ENCODE assay signal across 36 cellular contexts in genomic region chr2:216923706-216924105, GRCh38.
DNase-seq lines count a peak whose midpoint lies in the region; FAIRE-seq and TF ChIP-seq lines count a peak whose summit lies in the region.
"Had no signal": no experiment of that assay in that cellular context is flagged by ENCODE, and none has a peak within 500 bp of the region (broad histone marks: within the 10 kb centered on the region; RNA-seq: fewer than 3 reads in every experiment).

No MANE protein-coding gene starts in this region.

- no peak overlapping the region for H3K56ac ChIP-seq in H1 (replicated peaks; ENCODE audit: insufficient read length, low read depth, low read length)

- no peaks in the 10 kb centered on the region for H3K27me3 ChIP-seq in H1 (replicated peaks in 1 of 4; ENCODE audit: control insufficient read depth in 3 of 4, extremely low read depth in 1 of 4, insufficient read depth in 3 of 4, low read length in 3 of 4)
- H3K27me3 ChIP-seq: BE2C; BLaER1; BLaER1 treated with 17β-estradiol and CSF1 and Interleukin-3, amounts not matched to agents 10 nM and 100 nM had no signal

- 0 out of 7 replicates have a peak, but pooled peaks cover 0 to 2% (median 0%) of the 10 kb centered on the region in 4 experiments for H3K4me1 ChIP-seq in H1 (replicated peaks in 1 of 4; ENCODE audit: control insufficient read depth in 3 of 4, insufficient read depth in 4 of 4, low read length in 3 of 4)
- H3K4me1 ChIP-seq: A549, BE2C, Caco-2 had no signal

- H3K27ac ChIP-seq in H1 (ENCODE audit: low read depth, low read length), result no peak overlapping the region
- H3K27ac ChIP-seq: 22Rv1; A549; BLaER1; BLaER1 treated with 17β-estradiol and CSF1 and Interleukin-3, amounts not matched to agents 10 nM and 100 nM; C4-2B had no signal

- H3K18ac ChIP-seq in H1 (ENCODE audit: extremely low read depth, low read length), result no peak overlapping the region

- no peak for TF ChIP-seq EP300 in H1 (IDR thresholded peaks at IDR 0.05; ENCODE audit: borderline replicate concordance in 1 of 2, low read depth in 2 of 2, low read length in 2 of 2)

- no peaks in the 10 kb centered on the region for H3K79me2 ChIP-seq in H1 (ENCODE audit: control insufficient read depth in 1 of 2, insufficient read depth in 2 of 2, low read length in 2 of 2)

- H3K4me1 Mint-ChIP-seq in activated CD4-positive, alpha-beta memory T cell treated with anti-CD3 and anti-CD28 coated beads, Interleukin-2, amount 10 ng/mL, durations not matched to agents 7 days and 5 days, result no peaks in the 10 kb centered on the region
- H3K4me1 Mint-ChIP-seq: CD14-positive monocyte; CD4-positive, alpha-beta memory T cell; CD4-positive, CD25-positive, alpha-beta regulatory T cell; CD8-positive, alpha-beta memory T cell had no signal

- in situ Hi-C loops in SK-MEL-5 (cut with HindIII; ENCODE audit: low pct_unique_long_range_greater_than_20kb, low sequenced_read_pairs), result no loop called here
- in situ Hi-C loops in GM13977 (cut with MboI; ENCODE audit: low pct_unique_long_range_greater_than_20kb, low sequenced_read_pairs, unreplicated experiment), result no loop called here

- H3K79me1 ChIP-seq in H1 (ENCODE audit: low read depth, low read length), result no peaks in the 10 kb centered on the region

- H3K36me3 Mint-ChIP-seq in activated CD4-positive, alpha-beta memory T cell treated with anti-CD3 and anti-CD28 coated beads, Interleukin-2, amount 10 ng/mL, durations not matched to agents 7 days and 5 days (ENCODE audit: low read depth), result no peaks in the 10 kb centered on the region
- H3K36me3 Mint-ChIP-seq: CD14-positive monocyte; CD4-positive, alpha-beta memory T cell; CD4-positive, CD25-positive, alpha-beta regulatory T cell; CD8-positive, alpha-beta memory T cell; CD8-positive, alpha-beta T cell had no signal

- H4K8ac ChIP-seq in H1 (ENCODE audit: extremely low read depth, insufficient read depth, low read length), result no peak overlapping the region

- H3K9ac ChIP-seq in H1 (replicated peaks in 1 of 4; ENCODE audit: extremely low read depth in 1 of 4, low read depth in 3 of 4, low read length in 3 of 4), result no peak overlapping the region
- H3K9ac ChIP-seq: BLaER1; BLaER1 treated with 17β-estradiol and CSF1 and Interleukin-3, amounts not matched to agents 10 nM and 100 nM had no signal

- no peak overlapping the region for H2BK120ac ChIP-seq in H1 (replicated peaks; ENCODE audit: low read depth, low read length)

- no peaks in the 10 kb centered on the region for H3K36me3 ChIP-seq in H1 (ENCODE audit: control insufficient read depth in 2 of 4, insufficient read depth in 4 of 4, low read length in 3 of 4)
- H3K36me3 ChIP-seq: BE2C; BLaER1; BLaER1 treated with 17β-estradiol and CSF1 and Interleukin-3, amounts not matched to agents 10 nM and 100 nM had no signal

- no peak overlapping the region for H4K91ac ChIP-seq in H1 (replicated peaks; ENCODE audit: insufficient read length, low read length)

- WGBS in H1 (ENCODE audit: extremely low coverage in 1 of 2, insufficient coverage in 1 of 2, insufficient read length in 1 of 2, insufficient replicate concordance in 2 of 2, low coverage in 1 of 2, low lambda C conversion rate in 2 of 2, missing lambda C conversion rate in 1 of 2), 2 experiments, result 86% methylated on average over 3 of the region's 3 CpGs; no CpG with 5 or more reads in 1 of the 2 experiments

- H3K4me3 Mint-ChIP-seq in activated CD4-positive, alpha-beta memory T cell treated with anti-CD3 and anti-CD28 coated beads, Interleukin-2, amount 10 ng/mL, durations not matched to agents 7 days and 5 days, result no peak overlapping the region
- H3K4me3 Mint-ChIP-seq: B cell; CD14-positive monocyte; CD4-positive, alpha-beta memory T cell; CD4-positive, alpha-beta T cell; CD4-positive, CD25-positive, alpha-beta regulatory T cell; CD8-positive, alpha-beta memory T cell; CD8-positive, alpha-beta T cell had no signal

- CTCF ChIA-PET in H1 (lab: Charles Lee; ENCODE audit: partially characterized antibody), result no interaction called here
- CTCF ChIA-PET in activated CD4-positive, alpha-beta memory T cell treated with anti-CD3 and anti-CD28 coated beads, Interleukin-2, amount 10 ng/mL, durations not matched to agents 7 days and 5 days (lab: Charles Lee), result no interaction called here

- no peak for TF ChIP-seq CTCF in H1 (IDR thresholded peaks at IDR 0.05; ENCODE audit: control extremely low read depth in 1 of 3, insufficient read depth in 1 of 3, low read depth in 1 of 3, low read length in 3 of 3)
- TF ChIP-seq CTCF in GM13977 (IDR thresholded peaks at IDR 0.05; ENCODE audit: extremely low read depth, insufficient read depth, missing control alignments), result no peak

- H2AFZ ChIP-seq in H1 (ENCODE audit: low read length), result no peak overlapping the region

- peak; percentile 41 for DNase-seq in COLO829 (ENCODE audit: low spot score)
- DNase-seq in SK-MEL-5 (ENCODE audit: low read depth, low spot score), result peak; percentile 61
- no peak for DNase-seq in H1 (ENCODE audit: low read depth in 1 of 2, low spot score in 2 of 2)
- peak; percentile 72 for DNase-seq in foreskin melanocyte
- no peak for DNase-seq in NCI-H1417 (lab: John Stamatoyannopoulos, UW)
- DNase-seq in activated CD4-positive, alpha-beta memory T cell treated with anti-CD3 and anti-CD28 coated beads, Interleukin-2, amount 10 ng/mL, durations not matched to agents 7 days and 5 days, result no peak
- DNase-seq in GM13977 (ENCODE audit: low spot score), result no peak
- no peak for DNase-seq in 8988T
- DNase-seq: ACHN; AML-193; BE2C; C1 segment of cervical spinal cord; Caco-2; Calu3; CD4-positive, alpha-beta memory T cell; CD4-positive, alpha-beta T cell; CD4-positive, CD25-positive, alpha-beta regulatory T cell; CD8-positive, alpha-beta memory T cell; CD8-positive, alpha-beta T cell; COR-L47; DMS 273 treated with DMSO at 0.1 percent for 48 hours; DMS153; DMS53; DMS79; DMS79 treated with DMSO at 0.1 percent for 48 hours; DND-41; EL had no signal

- H2BK20ac ChIP-seq in H1 (ENCODE audit: low read length), result 0 out of 2 replicates have a peak overlapping the region, but pooled peaks have one; percentile 11

- H2BK12ac ChIP-seq in H1 (ENCODE audit: low read depth, low read length), result no peak overlapping the region

- H2BK5ac ChIP-seq in H1 (ENCODE audit: low read depth, low read length), result no peak overlapping the region

- no peak overlapping the region for H3K4me2 ChIP-seq in H1 (ENCODE audit: insufficient read depth in 1 of 2, low read depth in 2 of 2, low read length in 2 of 2)
- H3K4me2 ChIP-seq: A549 had no signal

- H4K20me1 ChIP-seq in H1 (replicated peaks in 1 of 2; ENCODE audit: control insufficient read depth in 1 of 2, insufficient read depth in 2 of 2, low read length in 2 of 2), result no peaks in the 10 kb centered on the region
- H4K20me1 ChIP-seq: BLaER1; BLaER1 treated with 17β-estradiol and CSF1 and Interleukin-3, amounts not matched to agents 10 nM and 100 nM had no signal

- H3K9me3 Mint-ChIP-seq in activated CD4-positive, alpha-beta memory T cell treated with anti-CD3 and anti-CD28 coated beads, Interleukin-2, amount 10 ng/mL, durations not matched to agents 7 days and 5 days, result no peaks in the 10 kb centered on the region
- H3K9me3 Mint-ChIP-seq: CD4-positive, alpha-beta T cell; CD4-positive, CD25-positive, alpha-beta regulatory T cell; CD8-positive, alpha-beta T cell had no signal

- no peak for FAIRE-seq in H1 (lab: Jason Lieb, UNC)
- FAIRE-seq: A204.1, A549, D721Med had no signal

- H2AK5ac ChIP-seq in H1 (ENCODE audit: low read depth, low read length), result no peak overlapping the region

- no peak for TF ChIP-seq POLR2A in H1 (IDR thresholded peaks at IDR 0.05; ENCODE audit: control extremely low read depth in 1 of 2, low read depth in 2 of 2, low read length in 2 of 2)

- no peak overlapping the region for H3K27ac Mint-ChIP-seq in activated CD4-positive, alpha-beta memory T cell treated with anti-CD3 and anti-CD28 coated beads, Interleukin-2, amount 10 ng/mL, durations not matched to agents 7 days and 5 days
- H3K27ac Mint-ChIP-seq: B cell; CD14-positive monocyte; CD4-positive, alpha-beta memory T cell; CD4-positive, alpha-beta T cell; CD4-positive, CD25-positive, alpha-beta regulatory T cell; CD8-positive, alpha-beta memory T cell; CD8-positive, alpha-beta T cell had no signal

- no peaks in the 10 kb centered on the region for H3K23me2 ChIP-seq in H1 (ENCODE audit: low read depth, low read length)

- H4K5ac ChIP-seq in H1 (ENCODE audit: insufficient read length, low read depth, low read length), result no peak overlapping the region

- H3K4me3 ChIP-seq in H1 (ENCODE audit: extremely low read depth in 1 of 4, insufficient read depth in 2 of 4, low read depth in 3 of 4, low read length in 4 of 4), result no peak overlapping the region
- H3K4me3 ChIP-seq: A549; BLaER1; BLaER1 treated with 17β-estradiol and CSF1 and Interleukin-3, amounts not matched to agents 10 nM and 100 nM had no signal

- peaks cover 3% of the 10 kb centered on the region for H3K27me3 Mint-ChIP-seq in activated CD4-positive, alpha-beta memory T cell treated with anti-CD3 and anti-CD28 coated beads, Interleukin-2, amount 10 ng/mL, durations not matched to agents 7 days and 5 days
- H3K27me3 Mint-ChIP-seq: CD4-positive, alpha-beta T cell; CD8-positive, alpha-beta memory T cell had no signal

- H3K14ac ChIP-seq in H1 (ENCODE audit: insufficient read length), result no peak overlapping the region

- H3K4ac ChIP-seq in H1 (replicated peaks; ENCODE audit: insufficient read length, low read depth, low read length), result no peak overlapping the region

- POLR2A ChIA-PET in H1 (lab: Charles Lee; ENCODE audit: partially characterized antibody), result interaction anchor here (1.0 kb wide), 1 partner anchor 10 kb away, joined by 4 read pairs; no protein-coding TSS in a partner anchor
- POLR2A ChIA-PET in activated CD4-positive, alpha-beta memory T cell treated with anti-CD3 and anti-CD28 coated beads, Interleukin-2, amount 10 ng/mL, durations not matched to agents 7 days and 5 days (lab: Charles Lee), result no interaction called here

- H3K23ac ChIP-seq in H1 (ENCODE audit: insufficient read length), result no peak overlapping the region

- no peak overlapping the region for H2BK15ac ChIP-seq in H1 (ENCODE audit: low read length)

- H3K9me3 ChIP-seq in H1 (ENCODE audit: insufficient read depth in 2 of 2, low read depth in 1 of 2, low read length in 1 of 2), result no peaks in the 10 kb centered on the region
- H3K9me3 ChIP-seq: A549; BE2C; BLaER1; BLaER1 treated with 17β-estradiol and CSF1 and Interleukin-3, amounts not matched to agents 10 nM and 100 nM; Caco-2 had no signal

- TF ChIP-seq RAD21 in H1 (IDR thresholded peaks at IDR 0.05 in 1 of 2, conservative IDR thresholded peaks at IDR 0.05 in 1 of 2; ENCODE audit: low read depth in 2 of 2, low read length in 2 of 2), result no peak

TF ChIP-seq in H1, 55 proteins besides CTCF, POLR2A, EP300 and RAD21 (continues in another document):
- TF ChIP-seq E2F6 (IDR thresholded peaks at IDR 0.05), result no peak
- no peak for TF ChIP-seq CTBP2 (IDR thresholded peaks at IDR 0.05; ENCODE audit: borderline replicate concordance, insufficient read depth, insufficient read length, low read length)
- no peak for TF ChIP-seq YY1 (IDR thresholded peaks at IDR 0.05; ENCODE audit: low read depth, low read length)

Comparison
In these comparisons a context has a peak if more than half of its experiments do, and no peak if none do; other contexts are left out.
1. DNase-seq: peak in COLO829 (single experiment), SK-MEL-5 (single experiment) and foreskin melanocyte (single experiment); none in H1 (0 of 2), NCI-H1417 (0 of 3), activated CD4-positive, alpha-beta memory T cell treated with anti-CD3 and anti-CD28 coated beads, Interleukin-2, amount 10 ng/mL, durations not matched to agents 7 days and 5 days (single experiment), GM13977 (single experiment) and 8988T (single experiment).